Comparison of ENCODE assay signal across 14 cellular contexts in genomic region chr6:98931710-98932109, GRCh38. TPM values are rescaled to one million over a fixed set of nuclear protein-coding genes. Genes with fewer than 3 reads are reported as not detected.
A peak's percentile ranks its signal among the peaks of the same experiment; 100 is the strongest.
DNase-seq lines count a peak whose midpoint lies in the region; TF ChIP-seq lines count a peak whose summit lies in the region.
"Had no signal": no experiment of that assay in that cellular context is flagged by ENCODE, and none has a peak within 500 bp of the region (broad histone marks: within the 10 kb centered on the region; RNA-seq: fewer than 3 reads in every experiment).

No MANE protein-coding gene starts in this region.

- H3K4me1 ChIP-seq in neural progenitor cell: peaks cover 19% of the 10 kb centered on the region

- no peak for TF ChIP-seq CTCF in neural progenitor cell (IDR thresholded peaks at IDR 0.05)

- DNase-seq in NCI-H2227 (lab: John Stamatoyannopoulos, UW; ENCODE audit: unreplicated experiment) (peak; percentile 6), NCI-H2227 treated with DMSO at 0.1 percent for 48 hours (lab: John Stamatoyannopoulos, UW) (no peak), COR-L47 (lab: John Stamatoyannopoulos, UW) (peak; percentile 22), NCI-H69 (lab: John Stamatoyannopoulos, UW) (peak; percentile 94), neural progenitor cell (ENCODE audit: low spot score) (peak; percentile 5), KBM-7 (no peak)
- DNase-seq in activated naive CD4-positive, alpha-beta T cell treated with Interleukin-2 at 50 U/mL for 16 hours: no peak
- DNase-seq: H7, HFFc6, Karpas-422, NCI-H1048, NCI-H1930, Right ventricle myocardium superior had no signal

- no peaks in the 10 kb centered on the region for H3K36me3 ChIP-seq in neural progenitor cell

- no peak overlapping the region for H3K4me3 ChIP-seq in neural progenitor cell
- H3K4me3 ChIP-seq: SK-N-MC had no signal

- peaks cover 8% of the 10 kb centered on the region for H3K9me3 Mint-ChIP-seq in neural progenitor cell
- H3K9me3 Mint-ChIP-seq: HFFc6 had no signal

- peak overlapping the region; percentile 5 for H3K4me2 ChIP-seq in neural progenitor cell

- H2AFZ ChIP-seq in neural progenitor cell (replicated peaks): no peak overlapping the region

- peaks cover 7% of the 10 kb centered on the region for H4K20me1 ChIP-seq in neural progenitor cell (ENCODE audit: low read depth)

- H3K27me3 Mint-ChIP-seq in neural progenitor cell (ENCODE audit: insufficient read depth, low read depth): no peaks in the 10 kb centered on the region

- no peaks in the 10 kb centered on the region for H3F3A ChIP-seq in neural progenitor cell (ENCODE audit: low read depth)

- no peak overlapping the region for H3K27ac ChIP-seq in neural progenitor cell
- H3K27ac ChIP-seq: SK-N-MC had no signal

- peaks cover 18% of the 10 kb centered on the region for H3K4me1 Mint-ChIP-seq in neural progenitor cell

- peak overlapping the region; percentile 51 for H3K27ac Mint-ChIP-seq in neural progenitor cell
- H3K27ac Mint-ChIP-seq: HFFc6 had no signal

- H3K9me3 ChIP-seq in neural progenitor cell (ENCODE audit: low read depth): no peaks in the 10 kb centered on the region

- H3K4me3 Mint-ChIP-seq in neural progenitor cell: no peak overlapping the region
- H3K4me3 Mint-ChIP-seq: HFFc6 had no signal

- no peak overlapping the region for H3K9ac ChIP-seq in neural progenitor cell

- H3K27me3 ChIP-seq in neural progenitor cell: no peaks in the 10 kb centered on the region

- H3K36me3 Mint-ChIP-seq in neural progenitor cell: peaks cover 17% of the 10 kb centered on the region

- peaks cover 36% of the 10 kb centered on the region for H3K79me2 ChIP-seq in neural progenitor cell (ENCODE audit: low read depth)

- in situ Hi-C loops in KBM-7 (cut with MboI; ENCODE audit: low pct_unique_long_range_greater_than_20kb, low sequenced_read_pairs): no loop called here

RNA-seq across cellular contexts. Expression of gene FBXL4, which starts 16.0 kb away (rescaled TPM):
- 17.4 and 18.3 TPM in 2 replicates for total RNA-seq in neural progenitor cell (ENCODE audit: low replicate concordance)

Comparison
In these comparisons a context has a peak if more than half of its experiments do, and no peak if none do; other contexts are left out.
1. DNase-seq: peak in NCI-H2227 (single experiment), COR-L47 (single experiment), NCI-H69 (single experiment) and neural progenitor cell (single experiment); none in NCI-H2227 treated with DMSO at 0.1 percent for 48 hours (single experiment), activated naive CD4-positive, alpha-beta T cell treated with Interleukin-2 at 50 U/mL for 16 hours (single experiment) and KBM-7 (single experiment).